1 cellular context compared by ENCODE assay signal in genomic region chr5:150140830-150141229, GRCh38.
TF ChIP-seq lines count a peak whose summit lies in the region.

No MANE protein-coding gene starts in this region.

TF ChIP-seq in WTC11, 78 proteins besides CTCF, POLR2A, EP300 and RAD21 (continued from another document):
- TF ChIP-seq ZNF281 (CRISPR knock-in tag; IDR thresholded peaks at IDR 0.05) (no peak), ZNF263 (CRISPR knock-in tag; IDR thresholded peaks at IDR 0.05; ENCODE audit: low read depth) (no peak), ETV6 (CRISPR knock-in tag; IDR thresholded peaks at IDR 0.05) (no peak), ZNF219 (CRISPR knock-in tag; IDR thresholded peaks at IDR 0.05; ENCODE audit: borderline replicate concordance) (no peak), SMAD4 (CRISPR knock-in tag; IDR thresholded peaks at IDR 0.05) (no peak), ZNF423 (CRISPR knock-in tag; IDR thresholded peaks at IDR 0.05) (no peak), ZBTB43 (CRISPR knock-in tag; IDR thresholded peaks at IDR 0.05) (no peak), KAT7 (CRISPR knock-in tag; IDR thresholded peaks at IDR 0.05; ENCODE audit: borderline replicate concordance) (no peak), SOX15 (CRISPR knock-in tag; IDR thresholded peaks at IDR 0.05) (no peak), SMAD3 (CRISPR knock-in tag; IDR thresholded peaks at IDR 0.05; ENCODE audit: borderline replicate concordance) (no peak), NR3C1 (CRISPR knock-in tag; conservative IDR thresholded peaks at IDR 0.05; ENCODE audit: low read depth) (no peak), IRF2 (CRISPR knock-in tag; IDR thresholded peaks at IDR 0.05; ENCODE audit: borderline replicate concordance, low read depth) (no peak), OVOL2 (CRISPR knock-in tag; IDR thresholded peaks at IDR 0.05; ENCODE audit: borderline replicate concordance) (no peak), NFATC4 (CRISPR knock-in tag; IDR thresholded peaks at IDR 0.05) (no peak), JAZF1 (CRISPR knock-in tag; IDR thresholded peaks at IDR 0.05) (no peak), NFYB (CRISPR knock-in tag; conservative IDR thresholded peaks at IDR 0.05; ENCODE audit: low read depth) (no peak), ZNF317 (CRISPR knock-in tag; IDR thresholded peaks at IDR 0.05; ENCODE audit: borderline replicate concordance, low read depth) (no peak)
TF ChIP-seq in WTC11: peak in this region for 0.
